Comparison of ENCODE assay signal across 8 cellular contexts in genomic region chr15:40754883-40755815, GRCh38. TPM values are rescaled to one million over a fixed set of nuclear protein-coding genes. Genes with fewer than 3 reads are reported as not detected.
DNase-seq lines count a peak whose midpoint lies in the region; ATAC-seq and TF ChIP-seq lines count a peak whose summit lies in the region.

TSS of gene RMDN3 (minus strand) at chr15:40755254. CDS start at chr15:40754783, 471 bp downstream.

- H3K36me3 ChIP-seq in liver (ENCODE audit: control insufficient read depth in 4 of 4, insufficient read depth in 3 of 4, low read depth in 1 of 4, low read length in 3 of 4), result peaks cover 0 to 26% (median 16%) of the 10 kb centered on the region in 4 donors

- intact Hi-C loops in dendritic cell treated with granulocyte-macrophage colony-stimulating factor and Interleukin-4, amounts not matched to agents 40 ng/mL and 50 ng/mL, for 4 days (cut with micrococcal nuclease), result loop anchor here (1.0 kb wide), 2 partner anchors 8 to 52 kb away; partner anchors contain the start of genes DNAJC17 and ZFYVE19

- peak within 1 kb of the TSS; percentile 98 for H3K4me3 Mint-ChIP-seq in dendritic cell treated with granulocyte-macrophage colony-stimulating factor and Interleukin-4, amounts not matched to agents 40 ng/mL and 50 ng/mL, for 4 days

- peak; percentile 42 to 93 (median 85) for DNase-seq in C1 segment of cervical spinal cord (lab: John Stamatoyannopoulos, UW)
- peak; percentile 96 for DNase-seq in NCI-H82 (lab: John Stamatoyannopoulos, UW)
- peak; percentile 87 to 89 for DNase-seq in activated CD4-positive, alpha-beta T cell treated with anti-CD3 and anti-CD28 coated beads, Interleukin-2, amount 50 U/mL, for 4 hours
- peak; percentile 93 for DNase-seq in stimulated activated CD4-positive, alpha-beta T cell treated with anti-CD3 and anti-CD28 coated beads, Interleukin-4, amount 100 ng/mL, for 24 hours

- peak; percentile 88 for ATAC-seq in GM19372 (IDR thresholded peaks at IDR 0.05; ENCODE audit: low read depth, unreplicated experiment)
- ATAC-seq in HG03558 (IDR thresholded peaks at IDR 0.05; ENCODE audit: extremely low read depth, unreplicated experiment), result peak; percentile 59

- no peak for TF ChIP-seq CTCF in liver (IDR thresholded peaks at IDR 0.05; ENCODE audit: low read depth, low read length, missing input control)

- H3K4me3 ChIP-seq in liver (ENCODE audit: low read depth in 1 of 3, low read length in 3 of 3), result peak within 1 kb of the TSS; percentile 64 to 96 (median 77)

- TF ChIP-seq RAD21 in liver (IDR thresholded peaks at IDR 0.05), result peak in 1 of 2 donors; percentile 22

- H3K27ac ChIP-seq in liver (ENCODE audit: low read depth in 1 of 2, low read length in 2 of 2), result peak within 1 kb of the TSS; percentile 81 to 85

- no peaks in the 10 kb centered on the region for H3K27me3 ChIP-seq in liver (ENCODE audit: control insufficient read depth in 4 of 4, insufficient read depth in 4 of 4, low read length in 3 of 4)

- peaks cover 17% of the 10 kb centered on the region for H3K4me1 Mint-ChIP-seq in dendritic cell treated with granulocyte-macrophage colony-stimulating factor and Interleukin-4, amounts not matched to agents 40 ng/mL and 50 ng/mL, for 4 days (ENCODE audit: low read depth)

- H3K9ac ChIP-seq in liver (ENCODE audit: low read depth in 1 of 2, low read length in 2 of 2), result peak within 1 kb of the TSS; percentile 81 to 87

- WGBS in liver, result 1% methylated on average over 66 of the region's 66 CpGs

- peaks cover 3 to 19% (median 12%) of the 10 kb centered on the region in 4 donors for H3K4me1 ChIP-seq in liver (ENCODE audit: control insufficient read depth in 4 of 4, insufficient read depth in 4 of 4, low read length in 3 of 4)

- peak within 1 kb of the TSS; percentile 96 for H3K27ac Mint-ChIP-seq in dendritic cell treated with granulocyte-macrophage colony-stimulating factor and Interleukin-4, amounts not matched to agents 40 ng/mL and 50 ng/mL, for 4 days

- H3K9me3 Mint-ChIP-seq in dendritic cell treated with granulocyte-macrophage colony-stimulating factor and Interleukin-4, amounts not matched to agents 40 ng/mL and 50 ng/mL, for 4 days, result no peaks in the 10 kb centered on the region

- peaks cover 43% of the 10 kb centered on the region for H3K36me3 Mint-ChIP-seq in dendritic cell treated with granulocyte-macrophage colony-stimulating factor and Interleukin-4, amounts not matched to agents 40 ng/mL and 50 ng/mL, for 4 days (ENCODE audit: low read depth)

- no peaks in the 10 kb centered on the region for H3K9me3 ChIP-seq in liver (ENCODE audit: control insufficient read depth in 4 of 4, low read length in 3 of 4)

- peaks cover 2% of the 10 kb centered on the region for H3K27me3 Mint-ChIP-seq in dendritic cell treated with granulocyte-macrophage colony-stimulating factor and Interleukin-4, amounts not matched to agents 40 ng/mL and 50 ng/mL, for 4 days

TF ChIP-seq in liver, 16 proteins besides CTCF, POLR2A, EP300 and RAD21:
- no peak for TF ChIP-seq NR2F2 (IDR thresholded peaks at IDR 0.05)
- TF ChIP-seq RXRA (IDR thresholded peaks at IDR 0.05), result peak in 1 of 2 donors; percentile 19
- no peak for TF ChIP-seq HNF4G (IDR thresholded peaks at IDR 0.05)
- TF ChIP-seq REST (IDR thresholded peaks at IDR 0.05), result no peak
- TF ChIP-seq MAX (IDR thresholded peaks at IDR 0.05), result peak; percentile 17
- TF ChIP-seq TAF1 (conservative IDR thresholded peaks at IDR 0.05), result no peak
- no peak for TF ChIP-seq FOXA2 (IDR thresholded peaks at IDR 0.05)
- TF ChIP-seq FOXA1 (IDR thresholded peaks at IDR 0.05), result no peak
- no peak for TF ChIP-seq ZBTB33 (IDR thresholded peaks at IDR 0.05)
- no peak for TF ChIP-seq HNF4A (conservative IDR thresholded peaks at IDR 0.05)
- peak; percentile 77 for TF ChIP-seq YY1 (IDR thresholded peaks at IDR 0.05)
- TF ChIP-seq EGR1 (IDR thresholded peaks at IDR 0.05; ENCODE audit: low read depth in 2 of 2), result no peak
- TF ChIP-seq SP1 (IDR thresholded peaks at IDR 0.05), result peak; percentile 78
- TF ChIP-seq ATF3 (IDR thresholded peaks at IDR 0.05), result no peak
- no peak for TF ChIP-seq JUND (IDR thresholded peaks at IDR 0.05)
- peak in 1 of 2 donors; percentile 50 for TF ChIP-seq GABPA (IDR thresholded peaks at IDR 0.05 in 1 of 2, conservative IDR thresholded peaks at IDR 0.05 in 1 of 2)

RNA-seq across cellular contexts. Expression of gene RMDN3, which starts in this region (rescaled TPM):
- 10 to 100 TPM; 27.5 to 32.5 TPM for total RNA-seq in liver
- polyA plus RNA-seq in liver, result 10 to 100 TPM; 27.8 to 33.8 TPM

Comparison
In these comparisons a context has a peak if more than half of its experiments do, and no peak if none do; other contexts are left out.
1. Peak in every context shown above with its lines: DNase-seq, ATAC-seq, H3K4me3 ChIP-seq and H3K27ac ChIP-seq.